ENCODE assay signal across 17 cellular contexts in the genomic region with DNA sequence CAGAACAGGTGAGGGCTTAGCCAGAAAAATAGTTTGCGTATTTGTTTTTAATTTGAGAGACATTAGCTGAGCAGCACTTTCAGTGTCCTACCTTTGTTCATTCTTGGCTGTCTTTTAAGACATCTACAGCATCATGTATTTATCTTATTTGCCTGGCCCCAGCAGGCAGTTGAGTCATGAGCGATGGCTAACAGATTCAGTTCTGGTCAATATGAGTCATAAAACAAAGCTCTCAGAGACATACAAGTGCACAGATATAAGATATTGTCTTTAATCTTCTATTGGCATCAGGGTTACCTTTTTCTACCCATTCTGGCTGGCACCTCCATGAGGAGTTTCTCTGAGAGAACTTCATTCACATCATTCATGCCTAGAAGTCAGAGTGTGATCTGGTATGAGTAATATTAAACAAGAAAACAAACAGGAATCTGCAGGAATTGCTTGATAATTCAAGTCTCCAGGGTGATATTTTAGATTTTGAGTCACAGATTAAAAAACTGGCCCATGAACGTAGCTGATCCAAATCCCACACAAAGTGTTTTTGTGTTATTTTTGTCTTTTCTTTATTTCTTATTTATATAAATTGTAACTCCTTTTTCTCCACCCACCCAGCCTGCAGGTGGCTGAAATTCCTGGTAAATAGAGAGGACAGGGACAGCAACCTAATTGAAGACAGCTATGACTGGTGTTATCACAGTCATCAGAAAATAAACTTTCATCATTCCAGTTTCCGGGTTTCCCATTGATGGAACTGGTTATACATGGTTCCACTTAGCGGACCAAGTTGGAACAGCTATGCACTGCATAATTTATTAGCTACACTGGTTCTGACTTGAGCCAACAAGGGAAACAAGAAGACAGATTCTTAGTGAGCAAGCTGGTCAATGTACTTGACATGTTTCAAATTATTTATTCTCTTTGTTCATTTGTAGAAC. TPM values are rescaled to one million over a fixed set of nuclear protein-coding genes. Genes with fewer than 3 reads are reported as not detected.
DNase-seq lines count a peak whose midpoint lies in the region; ATAC-seq, FAIRE-seq and TF ChIP-seq lines count a peak whose summit lies in the region.
"Had no signal": no experiment of that assay in that cellular context is flagged by ENCODE, and none has a peak within 500 bp of the region (broad histone marks: within the 10 kb centered on the region; RNA-seq: fewer than 3 reads in every experiment).

No MANE protein-coding gene starts in this region.

- peak in 2 of 3 donors; percentile 11 to 12 for TF ChIP-seq CTCF in breast epithelium (IDR thresholded peaks at IDR 0.05)
- TF ChIP-seq CTCF in keratinocyte (optimal IDR thresholded peaks at IDR 0.05 in 1 of 3, IDR thresholded peaks at IDR 0.05 in 1 of 3, conservative IDR thresholded peaks at IDR 0.05 in 1 of 3; ENCODE audit: extremely low read depth in 1 of 3, insufficient read depth in 2 of 3, low read length in 3 of 3) = peak in 1 of 3 experiments; percentile 8

- H3K36me3 Mint-ChIP-seq in activated T-cell treated with anti-CD3 and anti-CD28 coated beads, Interleukin-2, amount 50 U/mL, for 72 hours (ENCODE audit: insufficient read depth in 2 of 2) = no peaks in the 10 kb centered on the region
- H3K36me3 Mint-ChIP-seq: IgD-negative memory B cell had no signal

- no peak overlapping the region for H3K27ac Mint-ChIP-seq in activated T-cell treated with anti-CD3 and anti-CD28 coated beads, Interleukin-2, amount 50 U/mL, for 72 hours
- H3K27ac Mint-ChIP-seq: activated CD8-positive, alpha-beta T cell treated with anti-CD3 and anti-CD28 coated beads for 36 hours; B cell; IgD-negative memory B cell had no signal

- ATAC-seq in activated T-cell treated with anti-CD3 and anti-CD28 coated beads, Interleukin-2, amount 50 U/mL, for 72 hours (replicated peaks in 1 of 2) = no peak
- ATAC-seq: activated CD8-positive, alpha-beta T cell treated with anti-CD3 and anti-CD28 coated beads for 36 hours had no signal

- H3K4me1 ChIP-seq in breast epithelium = no peaks in the 10 kb centered on the region
- H3K4me1 ChIP-seq in keratinocyte (ENCODE audit: control insufficient read depth, extremely low read depth, insufficient read depth, low read length) = no peaks in the 10 kb centered on the region
- H3K4me1 ChIP-seq: left ventricle myocardium inferior had no signal

- no peaks in the 10 kb centered on the region for H3K27me3 ChIP-seq in breast epithelium
- no peaks in the 10 kb centered on the region for H3K27me3 ChIP-seq in keratinocyte (ENCODE audit: control insufficient read depth, extremely low read depth, insufficient read depth, low read length)

- no peak overlapping the region for H3K27ac ChIP-seq in breast epithelium
- no peak overlapping the region for H3K27ac ChIP-seq in keratinocyte (ENCODE audit: control insufficient read depth, insufficient read depth, low read length)
- H3K27ac ChIP-seq: left ventricle myocardium inferior had no signal

- H3K79me2 ChIP-seq in keratinocyte (ENCODE audit: control insufficient read depth, insufficient read depth, low read length) = no peaks in the 10 kb centered on the region

- no peaks in the 10 kb centered on the region for H3K9me3 Mint-ChIP-seq in activated T-cell treated with anti-CD3 and anti-CD28 coated beads, Interleukin-2, amount 50 U/mL, for 72 hours
- H3K9me3 Mint-ChIP-seq: activated CD8-positive, alpha-beta T cell treated with anti-CD3 and anti-CD28 coated beads for 36 hours had no signal

- DNase-seq in AG08396 (ENCODE audit: low spot score) (peak; percentile 36), M059J (ENCODE audit: low read depth) (peak; percentile 74), breast epithelium (ENCODE audit: low spot score in 2 of 2) (no peak), keratinocyte (ENCODE audit: low read depth, low spot score) (no peak), NCI-H1417 (lab: John Stamatoyannopoulos, UW) (no peak), NCI-H1105 (lab: John Stamatoyannopoulos, UW) (no peak)
- DNase-seq in activated effector memory CD4-positive, alpha-beta T cell treated with anti-CD3 and anti-CD28 coated beads, Interleukin-2, amount 50 U/mL, for 16 hours = no peak
- DNase-seq in activated T-cell treated with anti-CD3 and anti-CD28 coated beads, Interleukin-2, amount 50 U/mL, for 72 hours = no peak
- DNase-seq: activated CD8-positive, alpha-beta T cell treated with anti-CD3 and anti-CD28 coated beads for 36 hours; activated naive CD4-positive, alpha-beta T cell treated with Interleukin-2 at 50 U/mL for 16 hours; cortex of kidney; left ventricle myocardium inferior; NCI-H2081 treated with DMSO at 0.1 percent for 48 hours; stimulated activated CD4-positive, alpha-beta T cell treated with anti-CD3 and anti-CD28 coated beads, Interleukin-1b, Interleukin-23, amount 100 ng/mL, for 48 hours; T-helper 2 cell had no signal

- no peak overlapping the region for H3K9ac ChIP-seq in keratinocyte (ENCODE audit: control insufficient read depth, extremely low read depth, insufficient read depth, low read length)

- intact Hi-C loops in breast epithelium (cut with DNase I; ENCODE audit: low total_unique reads) = no loop called here

- peaks cover 21% of the 10 kb centered on the region for H3K27me3 Mint-ChIP-seq in activated T-cell treated with anti-CD3 and anti-CD28 coated beads, Interleukin-2, amount 50 U/mL, for 72 hours (ENCODE audit: low read depth)
- H3K27me3 Mint-ChIP-seq: activated CD8-positive, alpha-beta T cell treated with anti-CD3 and anti-CD28 coated beads for 36 hours; IgD-negative memory B cell had no signal

- no peak overlapping the region for H2AFZ ChIP-seq in keratinocyte (ENCODE audit: control insufficient read depth, low read length)

- TF ChIP-seq POLR2A in breast epithelium (IDR thresholded peaks at IDR 0.05) = no peak

- no peak overlapping the region for H3K4me3 Mint-ChIP-seq in activated T-cell treated with anti-CD3 and anti-CD28 coated beads, Interleukin-2, amount 50 U/mL, for 72 hours
- H3K4me3 Mint-ChIP-seq: activated CD8-positive, alpha-beta T cell treated with anti-CD3 and anti-CD28 coated beads for 36 hours; B cell had no signal

- H3K9me3 ChIP-seq in breast epithelium (no peaks in the 10 kb centered on the region), keratinocyte (ENCODE audit: control insufficient read depth, low read depth, low read length) (no peaks in the 10 kb centered on the region)

- FAIRE-seq in keratinocyte (lab: Jason Lieb, UNC) = peak; percentile 13

- H3K36me3 ChIP-seq in breast epithelium = no peaks in the 10 kb centered on the region
- H3K36me3 ChIP-seq in keratinocyte (ENCODE audit: control insufficient read depth in 2 of 2, extremely low read depth in 1 of 2, insufficient read depth in 2 of 2, low read length in 2 of 2) = no peaks in the 10 kb centered on the region
- H3K36me3 ChIP-seq: left ventricle myocardium inferior had no signal

- H4K20me1 ChIP-seq in keratinocyte (ENCODE audit: control insufficient read depth, extremely low read depth, insufficient read depth, low read length) = no peaks in the 10 kb centered on the region

- dilution Hi-C loops in keratinocyte (cut with MboI; ENCODE audit: extremely low pct_ligation_motif_present, low sequenced_read_pairs) = no loop called here

- no peak overlapping the region for H3K4me2 ChIP-seq in keratinocyte (ENCODE audit: control insufficient read depth, extremely low read depth, insufficient read depth, low read depth, low read length)

- no peaks in the 10 kb centered on the region for H3K4me1 Mint-ChIP-seq in activated T-cell treated with anti-CD3 and anti-CD28 coated beads, Interleukin-2, amount 50 U/mL, for 72 hours (ENCODE audit: low read depth)
- H3K4me1 Mint-ChIP-seq: B cell, IgD-negative memory B cell had no signal

- H3K4me3 ChIP-seq in breast epithelium (no peak overlapping the region), keratinocyte (ENCODE audit: control insufficient read depth in 2 of 3, extremely low read depth in 1 of 3, insufficient read depth in 2 of 3, low read depth in 1 of 3, low read length in 3 of 3) (no peak overlapping the region)
- H3K4me3 ChIP-seq: left ventricle myocardium inferior had no signal

- no peaks in the 10 kb centered on the region for H3K9me1 ChIP-seq in keratinocyte (ENCODE audit: control insufficient read depth, extremely low read depth, insufficient read depth, low read length)

RNA-seq across cellular contexts. Expression of a gene that starts 47.3 kb away (rescaled TPM):
- total RNA-seq in M059J (2014; rRNA removed; shearing (Covaris generic)) = not detected in 2 replicates
- total RNA-seq in breast epithelium = 1 to 10 TPM in 1 of 3 donors, under 1 TPM in 1, not detected in 1; 0.73 to 2.0 TPM
- not detected in 3 replicates for polyA plus RNA-seq in keratinocyte
- polyA plus RNA-seq in keratinocyte (2011; ENCODE audit: low read depth) = not detected
- not detected in 2 replicates for polyA plus RNA-seq in keratinocyte (2011; cell fraction: cytosol; rRNA removed)
- polyA plus RNA-seq in keratinocyte (2011; cell fraction: nucleus; rRNA removed) = not detected in 2 replicates
- polyA plus RNA-seq in keratinocyte (2012; ENCODE audit: low replicate concordance) = not detected in 2 replicates
- polyA minus RNA-seq in keratinocyte = not detected in 3 replicates
- polyA minus RNA-seq in keratinocyte (2011; cell fraction: cytosol; rRNA and poly(A)+ RNA removed) = not detected
- polyA minus RNA-seq in keratinocyte (2011; cell fraction: nucleus; rRNA and poly(A)+ RNA removed) = 2.2 TPM in 1 of 2 replicates, not detected in the other
- total RNA-seq in activated T-cell treated with anti-CD3 and anti-CD28 coated beads, Interleukin-2, amount 50 U/mL, for 72 hours = under 1 TPM in 1 of 2 donors, not detected in 1; 0.34 TPM
- total RNA-seq: activated CD8-positive, alpha-beta T cell treated with anti-CD3 and anti-CD28 coated beads for 36 hours; left ventricle myocardium inferior had no signal
- polyA plus RNA-seq: IgD-negative memory B cell had no signal

Comparison
In these comparisons a context has a peak if more than half of its experiments do, and no peak if none do; other contexts are left out.
1. DNase-seq: peak in AG08396 (single experiment) and M059J (single experiment); none in breast epithelium (0 of 2), keratinocyte (single experiment), NCI-H1417 (0 of 3), NCI-H1105 (single experiment), activated effector memory CD4-positive, alpha-beta T cell treated with anti-CD3 and anti-CD28 coated beads, Interleukin-2, amount 50 U/mL, for 16 hours (single experiment) and activated T-cell treated with anti-CD3 and anti-CD28 coated beads, Interleukin-2, amount 50 U/mL, for 72 hours (0 of 2).